Comparison of ENCODE assay signal across 21 cellular contexts in genomic region chrX:154890990-154891639, GRCh38. TPM values are rescaled to one million over a fixed set of nuclear protein-coding genes. Genes with fewer than 3 reads are reported as not detected.
"Had no signal": no experiment of that assay in that cellular context is flagged by ENCODE, and none has a peak within 500 bp of the region (broad histone marks: within the 10 kb centered on the region; RNA-seq: fewer than 3 reads in every experiment).

No MANE protein-coding gene starts in this region.

- H3K4me1 ChIP-seq: parathyroid adenoma had no signal

- H3K36me3 ChIP-seq: cardiac muscle cell, esophagus muscularis mucosa, stomach, thoracic aorta had no signal

- DNase-seq: activated CD8-positive, alpha-beta memory T cell treated with anti-CD3 and anti-CD28 coated beads, Interleukin-2, amount 50 U/mL, for 4 hours; activated CD8-positive, alpha-beta T cell treated with anti-CD3 and anti-CD28 coated beads for 36 hours; activated naive CD4-positive, alpha-beta T cell; activated T-cell treated with anti-CD3 and anti-CD28 coated beads, Interleukin-2, amount 50 U/mL, for 72 hours; foreskin melanocyte; heart left ventricle; left colon; naive thymus-derived CD4-positive, alpha-beta T cell; stomach had no signal

- H3K9me3 Mint-ChIP-seq: activated CD8-positive, alpha-beta T cell treated with anti-CD3 and anti-CD28 coated beads for 36 hours; activated T-cell treated with anti-CD3 and anti-CD28 coated beads, Interleukin-2, amount 50 U/mL, for 72 hours; naive thymus-derived CD4-positive, alpha-beta T cell had no signal

- H3K9ac ChIP-seq: parathyroid adenoma had no signal

- H3K79me2 ChIP-seq: parathyroid adenoma had no signal

- H3K4me3 ChIP-seq: cardiac muscle cell, esophagus muscularis mucosa, heart left ventricle, stomach, thoracic aorta had no signal

- H3K4me3 Mint-ChIP-seq: activated CD8-positive, alpha-beta T cell treated with anti-CD3 and anti-CD28 coated beads for 36 hours had no signal

- H2AFZ ChIP-seq: parathyroid adenoma had no signal

- H3K27me3 Mint-ChIP-seq: activated CD8-positive, alpha-beta T cell treated with anti-CD3 and anti-CD28 coated beads for 36 hours; naive thymus-derived CD4-positive, alpha-beta T cell had no signal

- H3K27me3 ChIP-seq: cardiac muscle cell, esophagus muscularis mucosa, heart left ventricle, stomach had no signal

- FAIRE-seq: astrocyte, colon had no signal

- H3K27ac ChIP-seq: cardiac muscle cell, esophagus muscularis mucosa, heart left ventricle, parathyroid adenoma, stomach, thoracic aorta, VCaP had no signal

- H3K9me3 ChIP-seq: esophagus muscularis mucosa, heart left ventricle, stomach, thoracic aorta had no signal

- H3K27ac Mint-ChIP-seq: activated CD8-positive, alpha-beta T cell treated with anti-CD3 and anti-CD28 coated beads for 36 hours; activated T-cell treated with anti-CD3 and anti-CD28 coated beads, Interleukin-2, amount 50 U/mL, for 72 hours; naive thymus-derived CD4-positive, alpha-beta T cell had no signal

RNA-seq across cellular contexts. Expression of gene SMIM9, which starts 56.7 kb away (rescaled TPM):
- total RNA-seq: activated CD8-positive, alpha-beta T cell treated with anti-CD3 and anti-CD28 coated beads for 36 hours; activated T-cell treated with anti-CD3 and anti-CD28 coated beads, Interleukin-2, amount 50 U/mL, for 72 hours; astrocyte; cardiac muscle cell; esophagus muscularis mucosa; left colon; lung microvascular endothelial cell; mononuclear cell; naive thymus-derived CD4-positive, alpha-beta T cell; renal cortical epithelial cell; skeletal muscle tissue; stomach; thoracic aorta; ureter had no signal
